Comparison of ENCODE assay signal across 8 cellular contexts in the genomic region with DNA sequence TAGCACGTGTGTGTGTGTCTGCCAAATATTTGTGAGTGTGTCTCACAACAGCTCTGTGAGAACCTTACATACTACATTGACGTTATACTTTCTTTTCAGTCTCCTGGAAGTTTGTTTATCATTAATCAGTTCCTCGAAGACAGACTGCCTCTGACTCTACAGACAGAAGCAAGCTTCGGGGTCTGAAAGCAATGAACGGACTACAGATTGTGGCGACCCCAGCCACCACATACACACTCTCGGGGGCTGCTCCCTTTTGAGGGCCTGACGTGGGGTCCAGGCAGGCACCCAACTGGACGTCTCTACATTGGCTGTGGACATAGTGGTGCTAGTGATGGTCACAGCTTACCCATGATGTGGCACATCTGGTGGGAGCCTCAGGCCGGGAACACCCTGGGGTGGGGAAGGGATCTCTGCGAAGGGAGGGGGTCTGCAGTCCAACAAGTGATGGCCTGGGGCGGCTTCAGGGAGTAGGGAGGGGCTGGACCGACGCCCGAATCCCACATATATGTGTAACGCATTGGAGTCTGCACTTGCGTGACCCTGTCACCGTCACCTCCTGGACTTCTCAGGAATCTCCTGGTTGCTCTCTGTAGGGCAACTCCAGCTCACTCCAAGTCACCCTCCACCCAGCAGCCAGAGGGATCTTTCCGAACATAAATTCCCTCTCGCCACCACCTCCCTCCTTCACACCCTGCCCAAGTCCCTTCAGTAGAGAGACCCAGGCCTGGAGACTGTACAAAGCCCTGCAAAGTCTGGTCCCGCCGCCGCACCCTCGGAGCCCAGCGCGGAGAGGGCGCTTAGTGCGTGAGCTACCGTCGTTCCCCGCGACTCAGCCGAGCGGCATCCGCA. TPM values are rescaled to one million over a fixed set of nuclear protein-coding genes. Genes with fewer than 3 reads are reported as not detected.
DNase-seq lines count a peak whose midpoint lies in the region; ATAC-seq, FAIRE-seq and TF ChIP-seq lines count a peak whose summit lies in the region.

No MANE protein-coding gene starts in this region.

- H2AFZ ChIP-seq in keratinocyte (ENCODE audit: control insufficient read depth, low read length) = peak overlapping the region; percentile 96

- no peak for ATAC-seq in stimulated activated naive B cell treated with anti-CD40 and anti-IgM and Interleukin-4, amounts not matched to agents 10 μg/mL and 1 μg/mL and 100 μg/mL, for 72 hours (replicated peaks)
- no peak for ATAC-seq in HG03025 (IDR thresholded peaks at IDR 0.05; ENCODE audit: low FRiP score, unreplicated experiment)

- H3K4me3 ChIP-seq in HL-60 (replicated peaks; ENCODE audit: insufficient read depth, low read length) (peak overlapping the region; percentile 42), ascending aorta (peak overlapping the region; percentile 55 to 60), keratinocyte (ENCODE audit: control insufficient read depth in 2 of 3, extremely low read depth in 1 of 3, insufficient read depth in 2 of 3, low read depth in 1 of 3, low read length in 3 of 3) (peak overlapping the region; percentile 43 to 72 (median 67))

- H3K4me2 ChIP-seq in keratinocyte (ENCODE audit: control insufficient read depth, extremely low read depth, insufficient read depth, low read depth, low read length) = peak overlapping the region; percentile 93

- TF ChIP-seq CTCF in HL-60 (IDR thresholded peaks at IDR 0.05; ENCODE audit: insufficient read depth, low read length) = no peak
- no peak for TF ChIP-seq CTCF in ascending aorta (IDR thresholded peaks at IDR 0.05)
- TF ChIP-seq CTCF in keratinocyte (optimal IDR thresholded peaks at IDR 0.05 in 1 of 3, IDR thresholded peaks at IDR 0.05 in 1 of 3, conservative IDR thresholded peaks at IDR 0.05 in 1 of 3; ENCODE audit: extremely low read depth in 1 of 3, insufficient read depth in 2 of 3, low read length in 3 of 3) = no peak

- peak overlapping the region; percentile 75 for H3K9ac ChIP-seq in keratinocyte (ENCODE audit: control insufficient read depth, extremely low read depth, insufficient read depth, low read length)

- H3K9me3 Mint-ChIP-seq in stimulated activated naive B cell treated with anti-CD40 and anti-IgM and Interleukin-4, amounts not matched to agents 10 μg/mL and 1 μg/mL and 100 μg/mL, for 72 hours = peaks cover 11 to 12% of the 10 kb centered on the region in 2 donors

- H4K20me1 ChIP-seq in keratinocyte (ENCODE audit: control insufficient read depth, extremely low read depth, insufficient read depth, low read length) = peaks cover 3% of the 10 kb centered on the region

- no peak overlapping the region for H3K27ac Mint-ChIP-seq in stimulated activated naive B cell treated with anti-CD40 and anti-IgM and Interleukin-4, amounts not matched to agents 10 μg/mL and 1 μg/mL and 100 μg/mL, for 72 hours

- peaks cover 68 to 84% of the 10 kb centered on the region in 2 donors for H3K27me3 Mint-ChIP-seq in stimulated activated naive B cell treated with anti-CD40 and anti-IgM and Interleukin-4, amounts not matched to agents 10 μg/mL and 1 μg/mL and 100 μg/mL, for 72 hours

- peaks cover 3 to 8% of the 10 kb centered on the region in 2 donors for H3K36me3 Mint-ChIP-seq in stimulated activated naive B cell treated with anti-CD40 and anti-IgM and Interleukin-4, amounts not matched to agents 10 μg/mL and 1 μg/mL and 100 μg/mL, for 72 hours

- dilution Hi-C loops in keratinocyte (cut with MboI; ENCODE audit: extremely low pct_ligation_motif_present, low sequenced_read_pairs) = no loop called here

- H3K27me3 ChIP-seq in HL-60 (ENCODE audit: insufficient read depth, poor library complexity, severe bottlenecking) = peaks cover 14% of the 10 kb centered on the region
- no peaks in the 10 kb centered on the region for H3K27me3 ChIP-seq in ascending aorta
- H3K27me3 ChIP-seq in keratinocyte (ENCODE audit: control insufficient read depth, extremely low read depth, insufficient read depth, low read length) = peaks cover 16% of the 10 kb centered on the region

- H3K27ac ChIP-seq in HL-60 (replicated peaks) = no peak overlapping the region
- no peak overlapping the region for H3K27ac ChIP-seq in ascending aorta
- no peak overlapping the region for H3K27ac ChIP-seq in keratinocyte (ENCODE audit: control insufficient read depth, insufficient read depth, low read length)

- no peaks in the 10 kb centered on the region for H3K9me1 ChIP-seq in keratinocyte (ENCODE audit: control insufficient read depth, extremely low read depth, insufficient read depth, low read length)

- FAIRE-seq in keratinocyte (lab: Jason Lieb, UNC) = no peak

- H3K9me3 ChIP-seq in ascending aorta (peaks cover 0 to 15% of the 10 kb centered on the region in 2 donors), keratinocyte (ENCODE audit: control insufficient read depth, low read depth, low read length) (no peaks in the 10 kb centered on the region)

- peak overlapping the region; percentile 48 to 75 for H3K4me3 Mint-ChIP-seq in stimulated activated naive B cell treated with anti-CD40 and anti-IgM and Interleukin-4, amounts not matched to agents 10 μg/mL and 1 μg/mL and 100 μg/mL, for 72 hours

- intact Hi-C loops in ascending aorta (cut with DNase I) = no loop called here

- DNase-seq in HL-60 (ENCODE audit: low read depth in 1 of 2, low spot score in 1 of 2) (no peak), ascending aorta (ENCODE audit: low spot score in 2 of 2) (no peak), keratinocyte (ENCODE audit: low read depth, low spot score) (no peak), NCI-H2227 (lab: John Stamatoyannopoulos, UW; ENCODE audit: unreplicated experiment) (no peak), glomerular visceral epithelial cell (ENCODE audit: extremely low spot score) (no peak), NCI-H146 (lab: John Stamatoyannopoulos, UW) (no peak)
- DNase-seq in stimulated activated naive B cell treated with anti-CD40 and anti-IgM and Interleukin-4, amounts not matched to agents 10 μg/mL and 1 μg/mL and 100 μg/mL, for 72 hours = no peak

- H3K4me1 Mint-ChIP-seq in stimulated activated naive B cell treated with anti-CD40 and anti-IgM and Interleukin-4, amounts not matched to agents 10 μg/mL and 1 μg/mL and 100 μg/mL, for 72 hours = peaks cover 16 to 17% of the 10 kb centered on the region in 2 donors

- no peaks in the 10 kb centered on the region for H3K36me3 ChIP-seq in ascending aorta
- no peaks in the 10 kb centered on the region for H3K36me3 ChIP-seq in keratinocyte (ENCODE audit: control insufficient read depth in 2 of 2, extremely low read depth in 1 of 2, insufficient read depth in 2 of 2, low read length in 2 of 2)

- no peaks in the 10 kb centered on the region for H3K79me2 ChIP-seq in keratinocyte (ENCODE audit: control insufficient read depth, insufficient read depth, low read length)

- peaks cover 0 to 11% of the 10 kb centered on the region in 2 donors for H3K4me1 ChIP-seq in ascending aorta
- H3K4me1 ChIP-seq in keratinocyte (ENCODE audit: control insufficient read depth, extremely low read depth, insufficient read depth, low read length) = peaks cover 14% of the 10 kb centered on the region

RNA-seq across cellular contexts. Expression of gene TRIM29, which starts 30.4 kb away (rescaled TPM):
- 0.43 TPM for total RNA-seq in ascending aorta
- polyA plus RNA-seq in keratinocyte = 303 to 611 TPM (median 463 TPM) in 3 replicates
- polyA plus RNA-seq in keratinocyte (2011; ENCODE audit: low read depth) = 1,306 TPM
- polyA plus RNA-seq in keratinocyte (2011; cell fraction: cytosol; rRNA removed) = 465 and 526 TPM in 2 replicates
- polyA plus RNA-seq in keratinocyte (2011; cell fraction: nucleus; rRNA removed) = 422 and 529 TPM in 2 replicates
- polyA plus RNA-seq in keratinocyte (2012; ENCODE audit: low replicate concordance) = 316 and 929 TPM in 2 replicates
- polyA minus RNA-seq in keratinocyte = 758 to 1,045 TPM (median 830 TPM) in 3 replicates
- 496 TPM for polyA minus RNA-seq in keratinocyte (2011; cell fraction: cytosol; rRNA and poly(A)+ RNA removed)
- 293 and 344 TPM in 2 replicates for polyA minus RNA-seq in keratinocyte (2011; cell fraction: nucleus; rRNA and poly(A)+ RNA removed)

RNA-seq across cellular contexts. Expression of gene OAF, which starts 42.5 kb away (rescaled TPM):
- 216 TPM for total RNA-seq in ascending aorta
- 10.9 to 21.0 TPM (median 11.2 TPM) in 3 replicates for polyA plus RNA-seq in keratinocyte
- polyA plus RNA-seq in keratinocyte (2011; ENCODE audit: low read depth) = 1.9 TPM
- 8.5 and 15.4 TPM in 2 replicates for polyA plus RNA-seq in keratinocyte (2011; cell fraction: cytosol; rRNA removed)
- 11.1 and 15.6 TPM in 2 replicates for polyA plus RNA-seq in keratinocyte (2011; cell fraction: nucleus; rRNA removed)
- 7.5 and 10.9 TPM in 2 replicates for polyA plus RNA-seq in keratinocyte (2012; ENCODE audit: low replicate concordance)
- 8.6 to 13.2 TPM (median 9.1 TPM) in 3 replicates for polyA minus RNA-seq in keratinocyte
- polyA minus RNA-seq in keratinocyte (2011; cell fraction: cytosol; rRNA and poly(A)+ RNA removed) = 31.3 TPM
- 8.5 and 10.3 TPM in 2 replicates for polyA minus RNA-seq in keratinocyte (2011; cell fraction: nucleus; rRNA and poly(A)+ RNA removed)
